Comparison of ENCODE assay signal across 28 cellular contexts in genomic region chr3:99712291-99712954, GRCh38.
"Had no signal": no experiment of that assay in that cellular context is flagged by ENCODE, and none has a peak within 500 bp of the region (broad histone marks: within the 10 kb centered on the region; RNA-seq: fewer than 3 reads in every experiment).

No MANE protein-coding gene starts in this region.

- ATAC-seq: activated CD4-positive, CD25-positive, alpha-beta regulatory T cell treated with anti-CD3 and anti-CD28 coated beads, Interleukin-2, amount 50 U/mL, for 24 hours; left cardiac atrium; left ventricle myocardium superior; natural killer cell; sciatic nerve; stimulated activated naive CD8-positive, alpha-beta T cell treated with anti-CD3 and anti-CD28 coated beads, Interleukin-15, Interleukin-2, amounts not matched to agents 100 U/mL and 50 U/mL, for 24 hours; T-helper 17 cell had no signal

- H3K4me1 ChIP-seq: adrenal gland, uterus had no signal

- H3K36me3 ChIP-seq: adrenal gland, thoracic aorta, uterus, WERI-Rb-1 had no signal

- H3K27ac ChIP-seq: adrenal gland, dorsolateral prefrontal cortex, skin epidermis, uterus, WERI-Rb-1 had no signal

- H3K4me3 ChIP-seq: adrenal gland, dorsolateral prefrontal cortex, skin epidermis, thoracic aorta, uterus had no signal

- H3K9me3 ChIP-seq: adrenal gland, thoracic aorta, uterus had no signal

- DNase-seq: activated CD4-positive, alpha-beta T cell treated with anti-CD3 and anti-CD28 coated beads for 48 hours; activated CD4-positive, alpha-beta T cell treated with anti-CD3 and anti-CD28 coated beads, Interleukin-2, amount 50 U/mL, for 48 hours; activated CD8-positive, alpha-beta memory T cell treated with anti-CD3 and anti-CD28 coated beads for 24 hours; activated effector memory CD4-positive, alpha-beta T cell treated with Interleukin-2 at 50 U/mL for 16 hours; activated naive CD4-positive, alpha-beta T cell treated with Interleukin-2 at 50 U/mL for 16 hours; activated naive CD8-positive, alpha-beta T cell treated with anti-CD3 and anti-CD28 coated beads for 36 hours; adrenal gland; dorsolateral prefrontal cortex; effector memory CD4-positive, alpha-beta T cell; foreskin fibroblast; head of caudate nucleus; hippocampal formation; left cardiac atrium; left ventricle myocardium superior; mammary epithelial cell; natural killer cell; stimulated activated CD4-positive, alpha-beta T cell treated with anti-CD3 and anti-CD28 coated beads, Interleukin-12 subunit alpha, Interleukin-12 subunit beta, amount 100 ng/mL, for 4 hours; stimulated activated CD4-positive, alpha-beta T cell treated with anti-CD3 and anti-CD28 coated beads, Interleukin-4, amount 100 ng/mL, for 1 hour; stimulated activated naive CD8-positive, alpha-beta T cell treated with anti-CD3 and anti-CD28 coated beads, Interleukin-15, Interleukin-2, amounts not matched to agents 100 U/mL and 50 U/mL, for 24 hours; SW 1271; T-helper 17 cell; T1000; uterus; WERI-Rb-1 had no signal

- H3K27me3 ChIP-seq: adrenal gland, uterus had no signal
